In the genomic region with DNA sequence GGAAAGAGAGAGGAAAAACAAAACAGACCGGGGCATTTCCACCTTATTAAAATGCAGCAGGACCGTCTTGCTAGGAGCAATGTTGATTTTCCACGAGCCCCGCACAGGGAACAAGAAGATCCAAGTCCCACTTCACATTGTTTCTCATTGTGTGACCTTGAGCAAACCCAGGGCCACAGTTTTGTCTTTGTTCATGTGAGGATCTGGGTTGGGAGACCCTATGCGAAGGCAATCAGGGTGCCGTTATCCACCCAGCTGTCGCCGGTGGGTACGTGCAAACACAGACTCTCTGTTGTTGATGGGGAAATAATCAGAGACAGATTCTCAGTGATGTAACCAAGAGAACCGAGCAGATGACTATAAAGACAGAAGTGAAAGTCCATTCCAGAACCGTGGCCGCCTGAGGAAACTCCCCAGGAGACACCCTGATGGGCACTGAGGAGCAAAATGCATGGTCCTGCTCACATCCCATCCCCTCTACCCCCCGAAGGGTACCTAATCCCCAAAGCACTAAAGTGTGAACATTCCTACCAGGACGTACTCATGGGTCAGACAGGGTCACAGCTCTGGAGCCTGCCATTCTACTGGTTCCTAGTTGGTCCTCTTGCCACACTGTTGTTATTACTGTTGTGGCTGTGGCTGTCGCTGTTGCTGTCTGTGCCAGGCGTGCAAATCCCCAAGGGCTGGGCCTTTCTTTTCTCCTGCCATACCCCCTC, we compare ENCODE assay signal across 8 cellular contexts.
DNase-seq lines count a peak whose midpoint lies in the region; ATAC-seq and TF ChIP-seq lines count a peak whose summit lies in the region.

No MANE protein-coding gene starts in this region.

- peaks cover 0 to 9% (median 3%) of the 10 kb centered on the region in 4 donors for H3K4me1 Mint-ChIP-seq in CD4-positive, CD25-positive, alpha-beta regulatory T cell
- 0 out of 3 replicates have a peak, but pooled peaks cover 2% of the 10 kb centered on the region for H3K4me1 Mint-ChIP-seq in GM23338
- H3K4me1 Mint-ChIP-seq in stimulated activated naive CD8-positive, alpha-beta T cell treated with anti-CD3 and anti-CD28 coated beads, Interleukin-15, amount 100 ng/mL, for 72 hours: peaks cover 19% of the 10 kb centered on the region

- H3K27me3 ChIP-seq in CD4-positive, CD25-positive, alpha-beta regulatory T cell (ENCODE audit: control insufficient read depth, insufficient read depth, low read length): no peaks in the 10 kb centered on the region
- no peaks in the 10 kb centered on the region for H3K27me3 ChIP-seq in GM23338 (ENCODE audit: insufficient read depth)

- H3K4me2 ChIP-seq in GM23338: no peak overlapping the region

- no peak for TF ChIP-seq CTCF in GM23338 (conservative IDR thresholded peaks at IDR 0.05; ENCODE audit: low read depth in 2 of 2)
- TF ChIP-seq CTCF in RWPE1 (conservative IDR thresholded peaks at IDR 0.05; ENCODE audit: low read depth): no peak

- 83 to 90% methylated on average over 8 to 12 of the region's 16 CpGs for WGBS in mesodermal cell (ENCODE audit: insufficient coverage in 2 of 2), 2 experiments

- H3K27ac ChIP-seq in CD4-positive, CD25-positive, alpha-beta regulatory T cell (ENCODE audit: insufficient read depth, low read length, poor library complexity, severe bottlenecking): no peak overlapping the region
- H3K27ac ChIP-seq in GM23338 (ENCODE audit: low read depth) (no peak overlapping the region), mesodermal cell (ENCODE audit: low read depth, low read length, severe bottlenecking) (peak overlapping the region; percentile 59), RWPE1 (no peak overlapping the region)

- no peaks in the 10 kb centered on the region for H3K36me3 Mint-ChIP-seq in CD4-positive, CD25-positive, alpha-beta regulatory T cell
- no peaks in the 10 kb centered on the region for H3K36me3 Mint-ChIP-seq in GM23338 (ENCODE audit: low read depth)

- no peak overlapping the region for H3K27ac Mint-ChIP-seq in CD4-positive, CD25-positive, alpha-beta regulatory T cell
- H3K27ac Mint-ChIP-seq in GM23338: no peak overlapping the region
- peak overlapping the region in 1 of 2 donors; percentile 60 for H3K27ac Mint-ChIP-seq in stimulated activated naive CD8-positive, alpha-beta T cell treated with anti-CD3 and anti-CD28 coated beads, Interleukin-15, amount 100 ng/mL, for 72 hours

- no peak for DNase-seq in CD4-positive, CD25-positive, alpha-beta regulatory T cell
- DNase-seq in GM23338 (ENCODE audit: low spot score): no peak
- peak; percentile 90 for DNase-seq in SIG-M5 treated with dmso at 0.1 percent for 504 hours (lab: John Stamatoyannopoulos, UW; ENCODE audit: unreplicated experiment)
- DNase-seq in D341Med (ENCODE audit: low spot score): no peak
- DNase-seq in RWPE1 (ENCODE audit: low spot score): no peak
- DNase-seq in activated CD8-positive, alpha-beta memory T cell treated with anti-CD3 and anti-CD28 coated beads for 24 hours: no peak
- DNase-seq in stimulated activated naive CD8-positive, alpha-beta T cell treated with anti-CD3 and anti-CD28 coated beads, Interleukin-15, amount 100 ng/mL, for 72 hours: no peak

- H4K20me1 ChIP-seq in GM23338 (replicated peaks; ENCODE audit: insufficient read depth): no peaks in the 10 kb centered on the region

- H3K9me3 Mint-ChIP-seq in CD4-positive, CD25-positive, alpha-beta regulatory T cell: peaks cover 0 to 5% (median 1%) of the 10 kb centered on the region in 7 donors
- H3K9me3 Mint-ChIP-seq in GM23338: peaks cover 2% of the 10 kb centered on the region; the same call in 1 of the 3 replicates
- peaks cover 0 to 5% of the 10 kb centered on the region in 2 donors for H3K9me3 Mint-ChIP-seq in stimulated activated naive CD8-positive, alpha-beta T cell treated with anti-CD3 and anti-CD28 coated beads, Interleukin-15, amount 100 ng/mL, for 72 hours

- POLR2A ChIA-PET in RWPE1 (lab: Yijun Ruan, JAX; ENCODE audit: low non-redundant PET): no interaction called here

- 0 out of 2 replicates have a peak, but pooled peaks cover 8% of the 10 kb centered on the region for H3K9me2 ChIP-seq in GM23338 (ENCODE audit: insufficient read depth)

- no peaks in the 10 kb centered on the region for H3K79me2 ChIP-seq in GM23338 (replicated peaks; ENCODE audit: insufficient read depth)

- no peaks in the 10 kb centered on the region for H3K36me3 ChIP-seq in CD4-positive, CD25-positive, alpha-beta regulatory T cell (ENCODE audit: control insufficient read depth, insufficient read depth, low read length)
- no peaks in the 10 kb centered on the region for H3K36me3 ChIP-seq in GM23338 (ENCODE audit: insufficient read depth)
- H3K36me3 ChIP-seq in mesodermal cell (ENCODE audit: control insufficient read depth, insufficient read depth, low read length): no peaks in the 10 kb centered on the region

- no peak overlapping the region for H3K4me3 Mint-ChIP-seq in CD4-positive, CD25-positive, alpha-beta regulatory T cell
- H3K4me3 Mint-ChIP-seq in GM23338: no peak overlapping the region
- H3K4me3 Mint-ChIP-seq in stimulated activated naive CD8-positive, alpha-beta T cell treated with anti-CD3 and anti-CD28 coated beads, Interleukin-15, amount 100 ng/mL, for 72 hours: no peak overlapping the region

- no peak overlapping the region for H3K4me3 ChIP-seq in CD4-positive, CD25-positive, alpha-beta regulatory T cell (ENCODE audit: low read depth, low read length)
- H3K4me3 ChIP-seq in GM23338 (no peak overlapping the region), mesodermal cell (ENCODE audit: extremely low read depth, insufficient read depth, low read length, poor library complexity, severe bottlenecking) (no peak overlapping the region)

- no peaks in the 10 kb centered on the region for H3F3A ChIP-seq in GM23338 (replicated peaks; ENCODE audit: low read depth)

- no peaks in the 10 kb centered on the region for H3K4me1 ChIP-seq in CD4-positive, CD25-positive, alpha-beta regulatory T cell (ENCODE audit: control insufficient read depth, insufficient read depth, low read length, poor library complexity, severe bottlenecking)
- H3K4me1 ChIP-seq in GM23338 (ENCODE audit: insufficient read depth): no peaks in the 10 kb centered on the region
- peaks cover 4% of the 10 kb centered on the region for H3K4me1 ChIP-seq in mesodermal cell (ENCODE audit: control insufficient read depth, insufficient read depth, low read length, poor library complexity, severe bottlenecking)

- peak; percentile 20 to 25 for ATAC-seq in CD4-positive, CD25-positive, alpha-beta regulatory T cell (ENCODE audit: low read depth in 2 of 2)
- ATAC-seq in GM23338: no peak
- ATAC-seq in stimulated activated naive CD8-positive, alpha-beta T cell treated with anti-CD3 and anti-CD28 coated beads, Interleukin-15, amount 100 ng/mL, for 72 hours: no peak

- H3K9me3 ChIP-seq in CD4-positive, CD25-positive, alpha-beta regulatory T cell (ENCODE audit: control insufficient read depth in 2 of 2, low read length in 2 of 2): no peaks in the 10 kb centered on the region
- H3K9me3 ChIP-seq in mesodermal cell (ENCODE audit: control insufficient read depth, low read length): no peaks in the 10 kb centered on the region

- CTCF ChIA-PET in RWPE1 (lab: Yijun Ruan, JAX): no interaction called here

- H2AFZ ChIP-seq in GM23338: peak overlapping the region; percentile 91

- H3K27me3 Mint-ChIP-seq in CD4-positive, CD25-positive, alpha-beta regulatory T cell: peaks cover 7% of the 10 kb centered on the region
- peaks cover 2% of the 10 kb centered on the region for H3K27me3 Mint-ChIP-seq in GM23338 (ENCODE audit: insufficient read depth, low read depth, poor library complexity)
- H3K27me3 Mint-ChIP-seq in stimulated activated naive CD8-positive, alpha-beta T cell treated with anti-CD3 and anti-CD28 coated beads, Interleukin-15, amount 100 ng/mL, for 72 hours: peaks cover 39% of the 10 kb centered on the region

TF ChIP-seq in GM23338, 12 proteins besides CTCF, POLR2A, EP300 and RAD21:
- TF ChIP-seq JUNB (IDR thresholded peaks at IDR 0.05; ENCODE audit: unreplicated experiment) (no peak), ZNF114 (CRISPR knock-in tag; IDR thresholded peaks at IDR 0.05) (no peak), EZH2 (IDR thresholded peaks at IDR 0.05; ENCODE audit: low read depth, unreplicated experiment) (no peak), CREB1 (CRISPR knock-in tag; IDR thresholded peaks at IDR 0.05; ENCODE audit: low read depth) (no peak), POLR2AphosphoS5 (IDR thresholded peaks at IDR 0.05; ENCODE audit: low read depth) (no peak), ZNF331 (CRISPR knock-in tag; IDR thresholded peaks at IDR 0.05; ENCODE audit: low read depth) (no peak), EZH2phosphoT487 (IDR thresholded peaks at IDR 0.05; ENCODE audit: unreplicated experiment) (no peak)
- TF ChIP-seq, protein P1, sequence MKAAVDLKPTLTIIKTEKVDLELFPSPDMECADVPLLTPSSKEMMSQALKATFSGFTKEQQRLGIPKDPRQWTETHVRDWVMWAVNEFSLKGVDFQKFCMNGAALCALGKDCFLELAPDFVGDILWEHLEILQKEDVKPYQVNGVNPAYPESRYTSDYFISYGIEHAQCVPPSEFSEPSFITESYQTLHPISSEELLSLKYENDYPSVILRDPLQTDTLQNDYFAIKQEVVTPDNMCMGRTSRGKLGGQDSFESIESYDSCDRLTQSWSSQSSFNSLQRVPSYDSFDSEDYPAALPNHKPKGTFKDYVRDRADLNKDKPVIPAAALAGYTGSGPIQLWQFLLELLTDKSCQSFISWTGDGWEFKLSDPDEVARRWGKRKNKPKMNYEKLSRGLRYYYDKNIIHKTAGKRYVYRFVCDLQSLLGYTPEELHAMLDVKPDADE (IDR thresholded peaks at IDR 0.05): no peak

Comparison
In these comparisons a context has a peak if more than half of its experiments do, and no peak if none do; other contexts are left out.
1. ATAC-seq: peak in CD4-positive, CD25-positive, alpha-beta regulatory T cell (2 of 2); none in GM23338 (single experiment) and stimulated activated naive CD8-positive, alpha-beta T cell treated with anti-CD3 and anti-CD28 coated beads, Interleukin-15, amount 100 ng/mL, for 72 hours (single experiment).